8 cellular contexts compared by ENCODE assay signal in genomic region chr1:39102537-39103320, GRCh38.
DNase-seq lines count a peak whose midpoint lies in the region; ATAC-seq and TF ChIP-seq lines count a peak whose summit lies in the region.

No MANE protein-coding gene starts in this region.

- no peaks in the 10 kb centered on the region for H3K27me3 ChIP-seq in NT2/D1 (ENCODE audit: insufficient read depth, insufficient read length)
- no peaks in the 10 kb centered on the region for H3K27me3 ChIP-seq in right atrium auricular region
- H3K27me3 ChIP-seq in psoas muscle (ENCODE audit: insufficient read depth in 3 of 3, low read length in 2 of 3): no peaks in the 10 kb centered on the region

- H3K36me3 ChIP-seq in NT2/D1 (ENCODE audit: insufficient read depth, insufficient read length, low read length) (no peaks in the 10 kb centered on the region), right atrium auricular region (no peaks in the 10 kb centered on the region), psoas muscle (ENCODE audit: insufficient read depth in 1 of 2, low read depth in 1 of 2) (no peaks in the 10 kb centered on the region)

- WGBS in psoas muscle, 3 donors: 42 to 47% (median 44%) methylated on average over 11 of the region's 11 CpGs

- in situ Hi-C loops in KBM-7 (cut with MboI; ENCODE audit: low pct_unique_long_range_greater_than_20kb, low sequenced_read_pairs): no loop called here

- H3K27ac ChIP-seq in right atrium auricular region (peak overlapping the region in 1 of 2 donors; percentile 32), psoas muscle (no peak overlapping the region)

- H3K9ac ChIP-seq in NT2/D1 (ENCODE audit: insufficient read length, low read depth): peak overlapping the region; percentile 96

- H3K4me1 ChIP-seq in NT2/D1 (ENCODE audit: insufficient read depth, insufficient read length): peaks cover 12% of the 10 kb centered on the region
- H3K4me1 ChIP-seq in right atrium auricular region: peaks cover 0 to 50% of the 10 kb centered on the region in 2 donors
- peaks cover 26% of the 10 kb centered on the region for H3K4me1 ChIP-seq in psoas muscle

- H3K4me3 ChIP-seq in NT2/D1 (ENCODE audit: insufficient read length, low read depth) (peak overlapping the region; percentile 78), right atrium auricular region (no peak overlapping the region), psoas muscle (no peak overlapping the region)

- peak; percentile 62 to 88 for TF ChIP-seq CTCF in right atrium auricular region (IDR thresholded peaks at IDR 0.05)
- peak; percentile 70 for TF ChIP-seq CTCF in psoas muscle (IDR thresholded peaks at IDR 0.05)

- intact Hi-C loops in Right ventricle myocardium inferior (cut with DNase I): loop anchor here (1.0 to 10.0 kb wide), 4 partner anchors 86 to 442 kb away; no protein-coding TSS in a partner anchor
- intact Hi-C loops in cardiac septum (cut with DNase I): loop anchor here (1.0 kb wide), 1 partner anchor 89 kb away; no protein-coding TSS in a partner anchor
- intact Hi-C loops in psoas muscle (cut with DNase I): loop anchor here in 1 of 2 donors (1.0 to 5.0 kb wide), 3 partner anchors 90 to 435 kb away; no protein-coding TSS in a partner anchor

- H3K9me3 ChIP-seq in NT2/D1 (ENCODE audit: insufficient read depth, low read length) (no peaks in the 10 kb centered on the region), right atrium auricular region (no peaks in the 10 kb centered on the region), psoas muscle (no peaks in the 10 kb centered on the region)

- ATAC-seq in Right ventricle myocardium inferior: peak; percentile 33
- peak; percentile 36 to 53 (median 50) for ATAC-seq in psoas muscle
- no peak for ATAC-seq in HG02870 (IDR thresholded peaks at IDR 0.05; ENCODE audit: unreplicated experiment)

- DNase-seq in Right ventricle myocardium inferior (ENCODE audit: missing footprints) (no peak), cardiac septum (ENCODE audit: low spot score) (no peak), KBM-7 (peak; percentile 98), NT2/D1 (ENCODE audit: low read depth, low spot score) (peak; percentile 74), amygdala (lab: John Stamatoyannopoulos, UW) (peak in 33 of 56 donors; percentile 10 to 80 (median 47)), right atrium auricular region (ENCODE audit: low spot score) (no peak), psoas muscle (no peak)

Comparison
In these comparisons a context has a peak if more than half of its experiments do, and no peak if none do; other contexts are left out.
1. DNase-seq: peak in KBM-7 (single experiment), NT2/D1 (single experiment) and amygdala (33 of 56); none in Right ventricle myocardium inferior (single experiment), cardiac septum (single experiment), right atrium auricular region (single experiment) and psoas muscle (0 of 2).